Comparison of ENCODE assay signal across 19 cellular contexts in genomic region chr14:58305730-58306129, GRCh38. TPM values are rescaled to one million over a fixed set of nuclear protein-coding genes. Genes with fewer than 3 reads are reported as not detected.
DNase-seq lines count a peak whose midpoint lies in the region; ATAC-seq, FAIRE-seq and TF ChIP-seq lines count a peak whose summit lies in the region.
"Had no signal": no experiment of that assay in that cellular context is flagged by ENCODE, and none has a peak within 500 bp of the region (broad histone marks: within the 10 kb centered on the region; RNA-seq: fewer than 3 reads in every experiment).

No MANE protein-coding gene starts in this region.

- FAIRE-seq in H1 (lab: Jason Lieb, UNC) = peak; percentile 36
- FAIRE-seq: RCC 7860 had no signal

- no peak overlapping the region for H3K4me3 Mint-ChIP-seq in activated naive CD4-positive, alpha-beta T cell treated with anti-CD3 and anti-CD28 coated beads, Interleukin-2, amount 50 U/mL, for 24 hours

- no peak overlapping the region for H3K23ac ChIP-seq in H1 (ENCODE audit: insufficient read length)

- H2BK15ac ChIP-seq in H1 (ENCODE audit: low read length) = no peak overlapping the region

- H3K56ac ChIP-seq in H1 (replicated peaks; ENCODE audit: insufficient read length, low read depth, low read length) = no peak overlapping the region

- H2BK12ac ChIP-seq in H1 (ENCODE audit: low read depth, low read length) = no peak overlapping the region

- no peaks in the 10 kb centered on the region for H3K27me3 Mint-ChIP-seq in activated naive CD4-positive, alpha-beta T cell treated with anti-CD3 and anti-CD28 coated beads, Interleukin-2, amount 50 U/mL, for 24 hours

- 91% methylated on average over 2 of the region's 2 CpGs; no CpG with 5 or more reads in 1 of the 2 experiments for WGBS in H1 (ENCODE audit: extremely low coverage in 1 of 2, insufficient coverage in 1 of 2, insufficient read length in 1 of 2, insufficient replicate concordance in 2 of 2, low coverage in 1 of 2, low lambda C conversion rate in 2 of 2, missing lambda C conversion rate in 1 of 2), 2 experiments

- no peak overlapping the region for H2AFZ ChIP-seq in H1 (ENCODE audit: low read length)

- no peak overlapping the region for H3K4me3 ChIP-seq in H1 (ENCODE audit: extremely low read depth in 1 of 4, insufficient read depth in 2 of 4, low read depth in 3 of 4, low read length in 4 of 4)
- no peak overlapping the region for H3K4me3 ChIP-seq in SJCRH30

- H3K18ac ChIP-seq in H1 (ENCODE audit: extremely low read depth, low read length) = no peak overlapping the region

- no peaks in the 10 kb centered on the region; the same call in 1 of the 2 replicates for H3K79me1 ChIP-seq in H1 (ENCODE audit: low read depth, low read length)

- H3K4me2 ChIP-seq in H1 (ENCODE audit: insufficient read depth in 1 of 2, low read depth in 2 of 2, low read length in 2 of 2) = no peak overlapping the region

- no peak overlapping the region for H3K9ac ChIP-seq in H1 (replicated peaks in 1 of 4; ENCODE audit: extremely low read depth in 1 of 4, low read depth in 3 of 4, low read length in 3 of 4)

- no peak for TF ChIP-seq POLR2A in H1 (IDR thresholded peaks at IDR 0.05; ENCODE audit: control extremely low read depth in 1 of 2, low read depth in 2 of 2, low read length in 2 of 2)

- no peak overlapping the region for H2BK20ac ChIP-seq in H1 (ENCODE audit: low read length)

- H3K36me3 Mint-ChIP-seq in activated naive CD4-positive, alpha-beta T cell treated with anti-CD3 and anti-CD28 coated beads, Interleukin-2, amount 50 U/mL, for 24 hours = peaks cover 12% of the 10 kb centered on the region
- H3K36me3 Mint-ChIP-seq in activated naive CD4-positive, alpha-beta T cell treated with anti-CD3 and anti-CD28 coated beads, Interleukin-2, amount 50 U/mL, for 72 hours = peaks cover 0 to 19% of the 10 kb centered on the region in 2 donors

- TF ChIP-seq RAD21 in H1 (IDR thresholded peaks at IDR 0.05 in 1 of 2, conservative IDR thresholded peaks at IDR 0.05 in 1 of 2; ENCODE audit: low read depth in 2 of 2, low read length in 2 of 2) = no peak

- CTCF ChIA-PET in H1 (lab: Charles Lee; ENCODE audit: partially characterized antibody) = no interaction called here

- no peak overlapping the region for H3K4ac ChIP-seq in H1 (replicated peaks; ENCODE audit: insufficient read length, low read depth, low read length)

- H3K27me3 ChIP-seq in H1 (replicated peaks in 1 of 4; ENCODE audit: control insufficient read depth in 3 of 4, extremely low read depth in 1 of 4, insufficient read depth in 3 of 4, low read length in 3 of 4) = no peaks in the 10 kb centered on the region
- no peaks in the 10 kb centered on the region for H3K27me3 ChIP-seq in SJCRH30

- no peak for TF ChIP-seq EP300 in H1 (IDR thresholded peaks at IDR 0.05; ENCODE audit: borderline replicate concordance in 1 of 2, low read depth in 2 of 2, low read length in 2 of 2)

- no peaks in the 10 kb centered on the region for H3K23me2 ChIP-seq in H1 (ENCODE audit: low read depth, low read length)

- peaks cover 48% of the 10 kb centered on the region for H3K4me1 Mint-ChIP-seq in activated naive CD4-positive, alpha-beta T cell treated with anti-CD3 and anti-CD28 coated beads, Interleukin-2, amount 50 U/mL, for 24 hours

- no peak overlapping the region for H2AK5ac ChIP-seq in H1 (ENCODE audit: low read depth, low read length)

- H3K79me2 ChIP-seq in H1 (ENCODE audit: control insufficient read depth in 1 of 2, insufficient read depth in 2 of 2, low read length in 2 of 2) = peaks cover 0 to 13% of the 10 kb centered on the region in 2 experiments; a peak in 2 of 4 replicates

- DNase-seq in NCI-H82 (lab: John Stamatoyannopoulos, UW) (peak; percentile 10), NCI-H82 treated with DMSO at 0.1 percent for 48 hours (lab: John Stamatoyannopoulos, UW; ENCODE audit: unreplicated experiment) (no peak), H1 (ENCODE audit: low read depth in 1 of 2, low spot score in 2 of 2) (no peak), SJCRH30 (no peak), DMS153 treated with DMSO at 0.1 percent for 48 hours (lab: John Stamatoyannopoulos, UW; ENCODE audit: unreplicated experiment) (no peak)
- DNase-seq in activated naive CD4-positive, alpha-beta T cell treated with anti-CD3 and anti-CD28 coated beads, Interleukin-2, amount 50 U/mL, for 72 hours (ENCODE audit: low spot score in 2 of 2) = no peak
- DNase-seq: Calu3, GOT3, HCEC 1CT, KBM-7, MV-4-11, NCI-H1105, NCI-H1436 treated with DMSO at 0.1 percent for 48 hours, NCI-H1930, NCI-H226, NCI-H510A treated with DMSO at 0.1 percent for 48 hours, SIG-M5 had no signal

- POLR2A ChIA-PET in H1 (lab: Charles Lee; ENCODE audit: partially characterized antibody) = interaction anchor here (0.7 to 1.2 kb wide), 2 partner anchors 13 to 61 kb away, joined by 4 to 5 read pairs; partner anchors contain the start of gene PSMA3

- H4K8ac ChIP-seq in H1 (ENCODE audit: extremely low read depth, insufficient read depth, low read length) = no peak overlapping the region

- H2BK5ac ChIP-seq in H1 (ENCODE audit: low read depth, low read length) = no peak overlapping the region

- H3K4me1 ChIP-seq in H1 (replicated peaks in 1 of 4; ENCODE audit: control insufficient read depth in 3 of 4, insufficient read depth in 4 of 4, low read length in 3 of 4) = no peaks in the 10 kb centered on the region
- H3K4me1 ChIP-seq in SJCRH30 = peaks cover 3% of the 10 kb centered on the region; the same call in 1 of the 2 replicates

- no peak for ATAC-seq in activated naive CD4-positive, alpha-beta T cell treated with anti-CD3 and anti-CD28 coated beads, Interleukin-2, amount 50 U/mL, for 72 hours

- no peak overlapping the region for H4K5ac ChIP-seq in H1 (ENCODE audit: insufficient read length, low read depth, low read length)

- no peak overlapping the region for H3K14ac ChIP-seq in H1 (ENCODE audit: insufficient read length)

- H3K27ac Mint-ChIP-seq in activated naive CD4-positive, alpha-beta T cell treated with anti-CD3 and anti-CD28 coated beads, Interleukin-2, amount 50 U/mL, for 24 hours = peak overlapping the region; percentile 14
- no peak overlapping the region for H3K27ac Mint-ChIP-seq in activated naive CD4-positive, alpha-beta T cell treated with anti-CD3 and anti-CD28 coated beads, Interleukin-2, amount 50 U/mL, for 72 hours

- TF ChIP-seq CTCF in H1 (IDR thresholded peaks at IDR 0.05; ENCODE audit: control extremely low read depth in 1 of 3, insufficient read depth in 1 of 3, low read depth in 1 of 3, low read length in 3 of 3) = no peak

- no peaks in the 10 kb centered on the region for H4K20me1 ChIP-seq in H1 (replicated peaks in 1 of 2; ENCODE audit: control insufficient read depth in 1 of 2, insufficient read depth in 2 of 2, low read length in 2 of 2)

- H3K9me3 Mint-ChIP-seq in activated naive CD4-positive, alpha-beta T cell treated with anti-CD3 and anti-CD28 coated beads, Interleukin-2, amount 50 U/mL, for 24 hours = no peaks in the 10 kb centered on the region
- H3K9me3 Mint-ChIP-seq in activated naive CD4-positive, alpha-beta T cell treated with anti-CD3 and anti-CD28 coated beads, Interleukin-2, amount 50 U/mL, for 72 hours = no peaks in the 10 kb centered on the region

- H3K36me3 ChIP-seq in H1 (ENCODE audit: control insufficient read depth in 2 of 4, insufficient read depth in 4 of 4, low read length in 3 of 4) = peaks cover 4 to 36% (median 10%) of the 10 kb centered on the region in 4 experiments; a peak in 5 of 8 replicates
- peaks cover 17% of the 10 kb centered on the region for H3K36me3 ChIP-seq in SJCRH30

- no peak overlapping the region for H3K27ac ChIP-seq in H1 (ENCODE audit: low read depth, low read length)
- H3K27ac ChIP-seq in SJCRH30 = no peak overlapping the region

- H2BK120ac ChIP-seq in H1 (replicated peaks; ENCODE audit: low read depth, low read length) = no peak overlapping the region

- no peak overlapping the region for H4K91ac ChIP-seq in H1 (replicated peaks; ENCODE audit: insufficient read length, low read length)

- H3K9me3 ChIP-seq in H1 (ENCODE audit: insufficient read depth in 2 of 2, low read depth in 1 of 2, low read length in 1 of 2) = no peaks in the 10 kb centered on the region
- H3K9me3 ChIP-seq in SJCRH30 (replicated peaks) = no peaks in the 10 kb centered on the region

TF ChIP-seq in H1, 55 proteins besides CTCF, POLR2A, EP300 and RAD21 (continues in another document):
- TF ChIP-seq SP4 (IDR thresholded peaks at IDR 0.05; ENCODE audit: low read length) = no peak
- no peak for TF ChIP-seq MAX (IDR thresholded peaks at IDR 0.05)
- no peak for TF ChIP-seq USF2 (IDR thresholded peaks at IDR 0.05; ENCODE audit: low read length)
- TF ChIP-seq ATF3 (IDR thresholded peaks at IDR 0.05; ENCODE audit: insufficient read depth, low read depth, low read length) = no peak
- no peak for TF ChIP-seq CBX5 (IDR thresholded peaks at IDR 0.05; ENCODE audit: low read depth, low read length)
- TF ChIP-seq BRCA1 (IDR thresholded peaks at IDR 0.05; ENCODE audit: low read depth, low read length) = no peak
- no peak for TF ChIP-seq JUND (IDR thresholded peaks at IDR 0.05; ENCODE audit: low read length)

RNA-seq across cellular contexts. Expression of gene ARID4A, which starts 7.4 kb away (rescaled TPM):
- total RNA-seq in activated naive CD4-positive, alpha-beta T cell treated with anti-CD3 and anti-CD28 coated beads, Interleukin-2, amount 50 U/mL, for 72 hours = 10 to 100 TPM; 27.3 to 30.4 TPM
- total RNA-seq in H1 (2021; fragmentation: NEBNext Ultra II Directional; extraction: Animal tissue kit (Norgen Biotek cat#: 25700)) = 12.6 and 14.6 TPM in 2 replicates
- polyA plus RNA-seq in H1 (2011; rRNA removed) = 1.9 and 2.1 TPM in 2 replicates
- 3.2 TPM for polyA plus RNA-seq in H1 (2011; cell fraction: cytosol; rRNA removed)
- polyA plus RNA-seq in H1 (2011; cell fraction: nucleus; rRNA removed) = 10.2 TPM
- 4.5 to 13.8 TPM (median 7.1 TPM) in 4 replicates for polyA plus RNA-seq in H1 (2012, experiment 1 of 2)
- polyA plus RNA-seq in H1 (2012, experiment 2 of 2) = 1.8 TPM
- polyA plus RNA-seq in H1 (2013, experiment 1 of 2) = 16.6 TPM
- 15.9 TPM for polyA plus RNA-seq in H1 (2013, experiment 2 of 2)
- 4.3 and 6.2 TPM in 2 replicates for polyA minus RNA-seq in H1 (2011; rRNA and poly(A)+ RNA removed)
- 2.9 TPM for polyA minus RNA-seq in H1 (2011; cell fraction: cytosol; rRNA and poly(A)+ RNA removed)
- 24.6 TPM for polyA minus RNA-seq in H1 (2011; cell fraction: nucleus; rRNA and poly(A)+ RNA removed)
- 11.0 and 12.7 TPM in 2 replicates for total RNA-seq in SJCRH30 (2014; rRNA removed; shearing (Covaris generic))
